Comparison of ENCODE assay signal across 21 cellular contexts in genomic region chr11:116831790-116832349, GRCh38. TPM values are rescaled to one million over a fixed set of nuclear protein-coding genes. Genes with fewer than 3 reads are reported as not detected.
DNase-seq lines count a peak whose midpoint lies in the region; ATAC-seq and TF ChIP-seq lines count a peak whose summit lies in the region.
"Had no signal": no experiment of that assay in that cellular context is flagged by ENCODE, and none has a peak within 500 bp of the region (broad histone marks: within the 10 kb centered on the region; RNA-seq: fewer than 3 reads in every experiment).

No MANE protein-coding gene starts in this region.

- peaks cover 7% of the 10 kb centered on the region for H3K9me3 ChIP-seq in Caco-2
- H3K9me3 ChIP-seq in Peyer's patch: no peaks in the 10 kb centered on the region
- H3K9me3 ChIP-seq in right lobe of liver: no peaks in the 10 kb centered on the region
- H3K9me3 ChIP-seq: BLaER1 treated with 17β-estradiol and CSF1 and Interleukin-3, amounts not matched to agents 10 nM and 100 nM; HAP-1 had no signal

- H3K4me1 Mint-ChIP-seq in Caco-2 (ENCODE audit: low read depth, unreplicated experiment) (peaks cover 52% of the 10 kb centered on the region), progenitor cell of endocrine pancreas (ENCODE audit: low read depth) (peaks cover 28% of the 10 kb centered on the region)

- CTCF ChIA-PET in Caco-2 (lab: Charles Lee): no interaction called here

- peak overlapping the region; percentile 64 for H3K4me3 Mint-ChIP-seq in Caco-2 (ENCODE audit: unreplicated experiment)
- H3K4me3 Mint-ChIP-seq in progenitor cell of endocrine pancreas (ENCODE audit: low read depth): peak overlapping the region; percentile 24
- H3K4me3 Mint-ChIP-seq: B cell; CD8-positive, alpha-beta T cell; IgD-negative memory B cell had no signal

- peaks cover 10% of the 10 kb centered on the region for H3K9me3 Mint-ChIP-seq in Caco-2 (ENCODE audit: unreplicated experiment)
- no peaks in the 10 kb centered on the region for H3K9me3 Mint-ChIP-seq in progenitor cell of endocrine pancreas (ENCODE audit: low read depth)
- H3K9me3 Mint-ChIP-seq: CD8-positive, alpha-beta T cell; IgD-negative memory B cell had no signal

- peak overlapping the region; percentile 93 for H3K27ac Mint-ChIP-seq in Caco-2 (ENCODE audit: unreplicated experiment)
- H3K27ac Mint-ChIP-seq in progenitor cell of endocrine pancreas: peak overlapping the region; percentile 83
- H3K27ac Mint-ChIP-seq: B cell; CD8-positive, alpha-beta T cell; IgD-negative memory B cell had no signal

- H3K36me3 Mint-ChIP-seq in Caco-2 (ENCODE audit: insufficient read depth, unreplicated experiment) (peaks cover 42% of the 10 kb centered on the region), progenitor cell of endocrine pancreas (ENCODE audit: insufficient read depth) (no peaks in the 10 kb centered on the region)
- H3K36me3 Mint-ChIP-seq: CD8-positive, alpha-beta T cell; IgD-negative memory B cell had no signal

- 40% methylated on average over 3 of the region's 7 CpGs for WGBS in right lobe of liver (ENCODE audit: insufficient coverage, low coverage, low lambda C conversion rate, missing lambda C conversion rate)

- POLR2A ChIA-PET in Caco-2 (lab: Charles Lee): no interaction called here

- H3K4me1 ChIP-seq in Caco-2 (peaks cover 83% of the 10 kb centered on the region), Peyer's patch (peaks cover 0 to 20% (median 6%) of the 10 kb centered on the region in 4 donors), right lobe of liver (peaks cover 0 to 29% (median 9%) of the 10 kb centered on the region in 4 donors)

- TF ChIP-seq CTCF in Caco-2 (IDR thresholded peaks at IDR 0.05; ENCODE audit: insufficient read depth in 1 of 2, low read depth in 1 of 2, low read length in 1 of 2, severe bottlenecking in 1 of 2, unreplicated experiment in 1 of 2): no peak
- TF ChIP-seq CTCF in Peyer's patch (IDR thresholded peaks at IDR 0.05): no peak
- no peak for TF ChIP-seq CTCF in right lobe of liver (IDR thresholded peaks at IDR 0.05)
- TF ChIP-seq CTCF in progenitor cell of endocrine pancreas (IDR thresholded peaks at IDR 0.05; ENCODE audit: unreplicated experiment): no peak
- no peak for TF ChIP-seq CTCF in coronary artery (IDR thresholded peaks at IDR 0.05)

- H3K4me3 ChIP-seq in Caco-2 (ENCODE audit: low read depth, low read length) (no peak overlapping the region), Peyer's patch (peak overlapping the region in 2 of 4 donors; percentile 36 to 46), right lobe of liver (peak overlapping the region; percentile 48 to 90 (median 81)), coronary artery (no peak overlapping the region)
- H3K4me3 ChIP-seq: BLaER1 treated with 17β-estradiol and CSF1 and Interleukin-3, amounts not matched to agents 10 nM and 100 nM; GM12878; GM23248; HAP-1 had no signal

- no peaks in the 10 kb centered on the region for H3K27me3 Mint-ChIP-seq in Caco-2 (ENCODE audit: insufficient read depth, unreplicated experiment)
- H3K27me3 Mint-ChIP-seq in progenitor cell of endocrine pancreas: peaks cover 5% of the 10 kb centered on the region

- intact Hi-C loops in Caco-2 (cut with micrococcal nuclease; ENCODE audit: unreplicated experiment) (no loop called here), right lobe of liver (cut with DNase I) (no loop called here)

- ATAC-seq in right lobe of liver (no peak), HG02938 (IDR thresholded peaks at IDR 0.05; ENCODE audit: unreplicated experiment) (no peak)
- ATAC-seq: CD8-positive, alpha-beta T cell; GM12878 had no signal

- no peaks in the 10 kb centered on the region for H3K27me3 ChIP-seq in Caco-2 (replicated peaks; ENCODE audit: control insufficient read depth, insufficient read depth, low read length)
- no peaks in the 10 kb centered on the region for H3K27me3 ChIP-seq in Peyer's patch
- no peaks in the 10 kb centered on the region for H3K27me3 ChIP-seq in right lobe of liver
- H3K27me3 ChIP-seq: BLaER1 treated with 17β-estradiol and CSF1 and Interleukin-3, amounts not matched to agents 10 nM and 100 nM had no signal

- no TSS peak for BruUV-seq in Caco-2 (replicated peaks; lab: Mats Ljungman, UMichigan)

- DNase-seq in Caco-2 (no peak), Peyer's patch (no peak), right lobe of liver (peak in 1 of 3 donors; percentile 48), progenitor cell of endocrine pancreas (ENCODE audit: low spot score, unreplicated experiment) (no peak), coronary artery (ENCODE audit: low spot score) (no peak), NCI-H2171 (lab: John Stamatoyannopoulos, UW) (no peak), SKM-1 (lab: John Stamatoyannopoulos, UW; ENCODE audit: unreplicated experiment) (no peak)
- DNase-seq: CD8-positive, alpha-beta T cell; DMS 273 treated with DMSO at 0.1 percent for 48 hours; DND-41; EL; GM23248 had no signal

- peaks cover 5% of the 10 kb centered on the region; the same call in 1 of the 2 replicates for H3K36me3 ChIP-seq in Caco-2 (ENCODE audit: control insufficient read depth, insufficient read depth, low read length)
- H3K36me3 ChIP-seq in Peyer's patch: no peaks in the 10 kb centered on the region
- peaks cover 0 to 6% (median 0%) of the 10 kb centered on the region in 4 donors for H3K36me3 ChIP-seq in right lobe of liver
- H3K36me3 ChIP-seq: BLaER1 treated with 17β-estradiol and CSF1 and Interleukin-3, amounts not matched to agents 10 nM and 100 nM; HAP-1 had no signal

- TF ChIP-seq POLR2A in Peyer's patch (IDR thresholded peaks at IDR 0.05) (no peak), right lobe of liver (IDR thresholded peaks at IDR 0.05) (no peak)

- peak overlapping the region in 3 of 4 donors; percentile 5 to 82 (median 81) for H3K27ac ChIP-seq in Peyer's patch
- peak overlapping the region; percentile 17 to 87 (median 80) for H3K27ac ChIP-seq in right lobe of liver
- no peak overlapping the region for H3K27ac ChIP-seq in coronary artery
- H3K27ac ChIP-seq: BLaER1 treated with 17β-estradiol and CSF1 and Interleukin-3, amounts not matched to agents 10 nM and 100 nM; GM23248 had no signal

RNA-seq across cellular contexts. Expression of gene APOC3, which starts 2.2 kb away (rescaled TPM):
- total RNA-seq in Caco-2 (2022): 103 and 128 TPM in 2 replicates
- total RNA-seq in Peyer's patch: over 10,000 TPM in 1 of 4 donors, 1,000 to 10,000 TPM in 2, 100 to 1,000 TPM in 1; 276 to 11,857 (median 5,024) TPM
- over 10,000 TPM in 3 of 6 experiments, 1,000 to 10,000 TPM in 3; 4,225 to 15,106 (median 9,815) TPM for total RNA-seq in right lobe of liver
- 14.9 and 16.3 TPM in 2 replicates for total RNA-seq in progenitor cell of endocrine pancreas
- total RNA-seq: A172; B cell; CD8-positive, alpha-beta T cell; G401; GM23248; H4 had no signal

RNA-seq across cellular contexts. Expression of gene APOA1, which starts 5.6 kb away (rescaled TPM):
- total RNA-seq in Caco-2 (2022) (872 and 913 TPM in 2 replicates), Peyer's patch (1,000 to 10,000 TPM in 3 of 4 donors, 10 to 100 TPM in 1; 42.9 to 6,445 (median 3,046) TPM), right lobe of liver (over 10,000 TPM in 2 of 6 experiments, 1,000 to 10,000 TPM in 4; 5,429 to 12,494 (median 8,679) TPM), progenitor cell of endocrine pancreas (189 and 203 TPM in 2 replicates)
- total RNA-seq: A172, B cell, G401, GM23248 had no signal

RNA-seq across cellular contexts. Expression of gene APOA4, which starts 8.8 kb away (rescaled TPM):
- total RNA-seq in Caco-2 (2022): 1.8 and 3.3 TPM in 2 replicates
- total RNA-seq in Peyer's patch: over 10,000 TPM in 1 of 4 donors, 1,000 to 10,000 TPM in 2, 100 to 1,000 TPM in 1; 107 to 10,211 (median 6,146) TPM
- 1,000 to 10,000 TPM in 2 of 6 experiments, 100 to 1,000 TPM in 2, 10 to 100 TPM in 2; 21.9 to 1,288 (median 117) TPM for total RNA-seq in right lobe of liver
- not detected in 2 replicates for total RNA-seq in progenitor cell of endocrine pancreas
- total RNA-seq: A172; B cell; CD8-positive, alpha-beta T cell; G401; GM12878; GM23248; H4 had no signal

RNA-seq across cellular contexts. Expression of gene APOA5, which starts 40.2 kb away (rescaled TPM):
- total RNA-seq in Caco-2 (2022) (1.5 and 2.5 TPM in 2 replicates), Peyer's patch (1 to 10 TPM in 2 of 4 donors, not detected in 2; 2.8 to 3.2 TPM), right lobe of liver (1,000 to 10,000 TPM in 1 of 6 experiments, 100 to 1,000 TPM in 4, 10 to 100 TPM in 1; 57.8 to 1,064 (median 724) TPM), progenitor cell of endocrine pancreas (not detected in 2 replicates)
- total RNA-seq: A172; B cell; CD8-positive, alpha-beta T cell; G401; GM23248; H4 had no signal

RNA-seq across cellular contexts. Expression of gene ZPR1, which starts 44.0 kb away (rescaled TPM):
- total RNA-seq in Caco-2 (2022) (168 and 194 TPM in 2 replicates), Peyer's patch (10 to 100 TPM; 17.0 to 52.6 (median 32.5) TPM), right lobe of liver (10 to 100 TPM; 17.9 to 86.6 (median 30.2) TPM), progenitor cell of endocrine pancreas (48.6 TPM in 2 replicates)

Comparison
In these comparisons a context has a peak if more than half of its experiments do, and no peak if none do; other contexts are left out.
1. H3K4me3 ChIP-seq: peak in right lobe of liver (3 of 3); none in Caco-2 (single experiment) and coronary artery (single experiment).
2. H3K27ac ChIP-seq: peak in Peyer's patch (3 of 4) and right lobe of liver (3 of 3); none in coronary artery (0 of 2).